ENCODE assay signal across 15 cellular contexts in genomic region chr3:141261472-141262171, GRCh38. TPM values are rescaled to one million over a fixed set of nuclear protein-coding genes. Genes with fewer than 3 reads are reported as not detected.
DNase-seq lines count a peak whose midpoint lies in the region; ATAC-seq, FAIRE-seq and TF ChIP-seq lines count a peak whose summit lies in the region.
"Had no signal": no experiment of that assay in that cellular context is flagged by ENCODE, and none has a peak within 500 bp of the region (broad histone marks: within the 10 kb centered on the region; RNA-seq: fewer than 3 reads in every experiment).

No MANE protein-coding gene starts in this region.

- peaks cover 11% of the 10 kb centered on the region for H3K36me3 Mint-ChIP-seq in activated T-cell treated with anti-CD3 and anti-CD28 coated beads, Interleukin-2, amount 50 U/mL, for 4 hours (ENCODE audit: insufficient read depth)
- H3K36me3 Mint-ChIP-seq in astrocyte (ENCODE audit: low read depth, unreplicated experiment) = no peaks in the 10 kb centered on the region

- H3K4me1 ChIP-seq in astrocyte (ENCODE audit: insufficient read depth, low read length) (no peaks in the 10 kb centered on the region), stomach smooth muscle (ENCODE audit: control insufficient read depth, insufficient read depth, low read length) (peaks cover 5% of the 10 kb centered on the region)
- H3K4me1 ChIP-seq: prostate gland had no signal

- H3K36me3 ChIP-seq in astrocyte (ENCODE audit: insufficient read depth, low read length) (no peaks in the 10 kb centered on the region), stomach smooth muscle (ENCODE audit: control insufficient read depth in 2 of 2, insufficient read depth in 2 of 2, low read length in 2 of 2) (peaks cover 3 to 6% of the 10 kb centered on the region in 2 donors)
- H3K36me3 ChIP-seq: prostate gland had no signal

- no peak overlapping the region for H3K4me3 Mint-ChIP-seq in activated T-cell treated with anti-CD3 and anti-CD28 coated beads, Interleukin-2, amount 50 U/mL, for 4 hours
- H3K4me3 Mint-ChIP-seq in astrocyte (ENCODE audit: unreplicated experiment) = no peak overlapping the region
- H3K4me3 Mint-ChIP-seq: activated naive CD4-positive, alpha-beta T cell treated with anti-CD3 and anti-CD28 coated beads, Interleukin-2, amount 50 U/mL, for 24 hours; mesothelial cell of epicardium had no signal

- H3K27ac Mint-ChIP-seq in astrocyte (ENCODE audit: unreplicated experiment) = no peak overlapping the region
- H3K27ac Mint-ChIP-seq: activated naive CD4-positive, alpha-beta T cell treated with anti-CD3 and anti-CD28 coated beads, Interleukin-2, amount 50 U/mL, for 24 hours; mesothelial cell of epicardium had no signal

- H3K4me2 ChIP-seq in astrocyte (ENCODE audit: low read length) = peak overlapping the region; percentile 1

- H3K27me3 ChIP-seq in astrocyte (ENCODE audit: insufficient read depth, low read length) (no peaks in the 10 kb centered on the region), stomach smooth muscle (ENCODE audit: control insufficient read depth in 1 of 2, insufficient read depth in 2 of 2, low read length in 2 of 2) (no peaks in the 10 kb centered on the region)

- no peaks in the 10 kb centered on the region for H3K79me2 ChIP-seq in astrocyte (ENCODE audit: insufficient read depth, low read length)

- no peaks in the 10 kb centered on the region for H3K27me3 Mint-ChIP-seq in activated T-cell treated with anti-CD3 and anti-CD28 coated beads, Interleukin-2, amount 50 U/mL, for 4 hours (ENCODE audit: low read depth)
- peaks cover 5% of the 10 kb centered on the region for H3K27me3 Mint-ChIP-seq in astrocyte (ENCODE audit: low read depth, unreplicated experiment)
- H3K27me3 Mint-ChIP-seq: activated naive CD4-positive, alpha-beta T cell treated with anti-CD3 and anti-CD28 coated beads, Interleukin-2, amount 50 U/mL, for 24 hours had no signal

- H3K9me3 Mint-ChIP-seq in activated T-cell treated with anti-CD3 and anti-CD28 coated beads, Interleukin-2, amount 50 U/mL, for 4 hours = no peaks in the 10 kb centered on the region
- H3K9me3 Mint-ChIP-seq in astrocyte (ENCODE audit: unreplicated experiment) = no peaks in the 10 kb centered on the region
- H3K9me3 Mint-ChIP-seq: activated naive CD4-positive, alpha-beta T cell treated with anti-CD3 and anti-CD28 coated beads, Interleukin-2, amount 50 U/mL, for 24 hours; mesothelial cell of epicardium had no signal

- H2AFZ ChIP-seq in astrocyte (ENCODE audit: low read depth, low read length) = no peak overlapping the region

- no peaks in the 10 kb centered on the region for H3K9me3 ChIP-seq in astrocyte (ENCODE audit: insufficient read depth, low read depth, low read length)
- H3K9me3 ChIP-seq in stomach smooth muscle (ENCODE audit: control insufficient read depth in 2 of 2, low read length in 2 of 2) = no peaks in the 10 kb centered on the region
- H3K9me3 ChIP-seq: prostate gland had no signal

- H3K27ac ChIP-seq in astrocyte (ENCODE audit: low read depth, low read length) (no peak overlapping the region), stomach smooth muscle (ENCODE audit: low read length) (peak overlapping the region; percentile 37)
- H3K27ac ChIP-seq: prostate gland had no signal

- no peak for TF ChIP-seq CTCF in astrocyte (IDR thresholded peaks at IDR 0.05; ENCODE audit: insufficient read depth, low read depth, low read length)

- no peaks in the 10 kb centered on the region for H4K20me1 ChIP-seq in astrocyte (ENCODE audit: insufficient read depth, low read length)

- no peak for FAIRE-seq in astrocyte (lab: Jason Lieb, UNC)

- H3K4me3 ChIP-seq in astrocyte (ENCODE audit: insufficient read depth, low read depth, low read length) = no peak overlapping the region
- no peak overlapping the region for H3K4me3 ChIP-seq in stomach smooth muscle (ENCODE audit: low read length in 2 of 2)
- H3K4me3 ChIP-seq: prostate gland had no signal

- ATAC-seq in activated T-cell treated with anti-CD3 and anti-CD28 coated beads, Interleukin-2, amount 50 U/mL, for 4 hours = peak; percentile 46 to 51
- no peak for ATAC-seq in GM21381 (IDR thresholded peaks at IDR 0.05; ENCODE audit: unreplicated experiment)
- ATAC-seq: HCT116 had no signal

- no peak for DNase-seq in activated T-cell treated with anti-CD3 and anti-CD28 coated beads, Interleukin-2, amount 50 U/mL, for 4 hours
- no peak for DNase-seq in activated T-cell treated with anti-CD3 and anti-CD28 coated beads, Interleukin-2, amount 50 U/mL, for 1 hour
- peak; percentile 96 for DNase-seq in NCI-H2171 treated with DMSO at 0.1 percent for 48 hours (lab: John Stamatoyannopoulos, UW)
- DNase-seq in astrocyte (ENCODE audit: low read depth) = no peak
- DNase-seq in HPDE6-E6E7 (ENCODE audit: extremely low spot score) = no peak
- DNase-seq in DMS153 (lab: John Stamatoyannopoulos, UW) = no peak
- DNase-seq: activated CD4-positive, CD25-positive, alpha-beta regulatory T cell treated with anti-CD3 and anti-CD28 coated beads, Interleukin-2, amount 50 U/mL, for 72 hours; cortex of kidney; NCI-H1436 treated with DMSO at 0.1 percent for 48 hours had no signal

- peaks cover 24% of the 10 kb centered on the region for H3K4me1 Mint-ChIP-seq in activated T-cell treated with anti-CD3 and anti-CD28 coated beads, Interleukin-2, amount 50 U/mL, for 4 hours (ENCODE audit: low read depth)
- H3K4me1 Mint-ChIP-seq in astrocyte (ENCODE audit: low read depth, unreplicated experiment) = peaks cover 19% of the 10 kb centered on the region

- H3K9ac ChIP-seq in astrocyte (ENCODE audit: low read length) (no peak overlapping the region), stomach smooth muscle (ENCODE audit: low read length in 2 of 2) (no peak overlapping the region)

RNA-seq across cellular contexts. Expression of gene PXYLP1, which starts 30.0 kb away (rescaled TPM):
- 1 to 10 TPM; 3.4 to 6.8 (median 6.0) TPM for total RNA-seq in activated T-cell treated with anti-CD3 and anti-CD28 coated beads, Interleukin-2, amount 50 U/mL, for 4 hours
- total RNA-seq in astrocyte = 4.5 and 6.1 TPM in 2 replicates
